In genomic region chr11:114255289-114255688, GRCh38 we compare ENCODE assay signal across 32 cellular contexts. TPM values are rescaled to one million over a fixed set of nuclear protein-coding genes. Genes with fewer than 3 reads are reported as not detected.
"Had no signal": no experiment of that assay in that cellular context is flagged by ENCODE, and none has a peak within 500 bp of the region (broad histone marks: within the 10 kb centered on the region; RNA-seq: fewer than 3 reads in every experiment).

No MANE protein-coding gene starts in this region.

- H3K9me3 ChIP-seq: body of pancreas, colonic mucosa, esophagus squamous epithelium, ovary, sigmoid colon, SK-N-SH, stomach, tibial artery, upper lobe of right lung had no signal

- H3K36me3 Mint-ChIP-seq: activated naive CD4-positive, alpha-beta T cell treated with anti-CD3 and anti-CD28 coated beads, Interleukin-2, amount 50 U/mL, for 24 hours; mesothelial cell of epicardium; stimulated activated memory B cell treated with anti-CD40 and anti-IgM and Interleukin-4, amounts not matched to agents 10 μg/mL and 1 μg/mL and 100 μg/mL, for 72 hours had no signal

- H3K9ac ChIP-seq: SK-N-SH had no signal

- H3K36me3 ChIP-seq: colonic mucosa, ovary had no signal

- H3K79me2 ChIP-seq: hepatocyte had no signal

- ATAC-seq: activated CD8-positive, alpha-beta T cell treated with anti-CD3 and anti-CD28 coated beads for 36 hours; activated T-cell treated with anti-CD3 and anti-CD28 coated beads, Interleukin-2, amount 50 U/mL, for 4 hours; activated T-helper 17 cell treated with anti-CD3 and anti-CD28 coated beads, Interleukin-2, amount 50 U/mL, for 72 hours; body of pancreas; left ventricle myocardium superior; naive thymus-derived CD4-positive, alpha-beta T cell; stimulated activated memory B cell treated with anti-CD40 and anti-IgM and Interleukin-4, amounts not matched to agents 10 μg/mL and 1 μg/mL and 100 μg/mL, for 72 hours; upper lobe of right lung had no signal

- H3K9me3 Mint-ChIP-seq: activated B cell treated with CpG ODN at 0.5 μM for 24 hours; activated CD8-positive, alpha-beta T cell treated with anti-CD3 and anti-CD28 coated beads for 36 hours; activated naive CD4-positive, alpha-beta T cell treated with anti-CD3 and anti-CD28 coated beads, Interleukin-2, amount 50 U/mL, for 24 hours; activated T-cell treated with anti-CD3 and anti-CD28 coated beads, Interleukin-2, amount 50 U/mL, for 4 hours; activated T-helper 17 cell treated with anti-CD3 and anti-CD28 coated beads, Interleukin-2, amount 50 U/mL, for 72 hours; mesothelial cell of epicardium; stimulated activated memory B cell treated with anti-CD40 and anti-IgM and Interleukin-4, amounts not matched to agents 10 μg/mL and 1 μg/mL and 100 μg/mL, for 72 hours had no signal

- H3K4me2 ChIP-seq: hepatocyte, SK-N-SH had no signal

- H3K27ac Mint-ChIP-seq: activated B cell treated with CpG ODN at 0.5 μM for 24 hours; activated CD8-positive, alpha-beta T cell treated with anti-CD3 and anti-CD28 coated beads for 36 hours; activated naive CD4-positive, alpha-beta T cell treated with anti-CD3 and anti-CD28 coated beads, Interleukin-2, amount 50 U/mL, for 24 hours; activated T-helper 17 cell treated with anti-CD3 and anti-CD28 coated beads, Interleukin-2, amount 50 U/mL, for 72 hours; mesothelial cell of epicardium; progenitor cell of endocrine pancreas; stimulated activated memory B cell treated with anti-CD40 and anti-IgM and Interleukin-4, amounts not matched to agents 10 μg/mL and 1 μg/mL and 100 μg/mL, for 72 hours had no signal

- DNase-seq: activated B cell treated with CpG ODN at 0.5 μM for 24 hours; activated CD4-positive, alpha-beta T cell treated with anti-CD3 and anti-CD28 coated beads, Interleukin-2, amount 50 U/mL, for 1 hour; activated CD8-positive, alpha-beta T cell treated with anti-CD3 and anti-CD28 coated beads for 36 hours; activated T-cell treated with anti-CD3 and anti-CD28 coated beads, Interleukin-2, amount 50 U/mL, for 4 hours; anterior cingulate cortex; body of pancreas; cerebellar nuclear complex; colonic mucosa; effector CD8-positive, alpha-beta T cell; esophagus squamous epithelium; foreskin melanocyte; islet precursor cell; left ventricle myocardium superior; naive thymus-derived CD4-positive, alpha-beta T cell; ovary; retina; sigmoid colon; SK-N-SH; small intestine; stimulated activated CD4-positive, alpha-beta T cell treated with anti-CD3 and anti-CD28 coated beads, Interleukin-4, amount 100 ng/mL, for 24 hours; stomach; T-helper 2 cell; tibial artery; upper lobe of right lung had no signal

- H3K4me3 Mint-ChIP-seq: activated B cell treated with CpG ODN at 0.5 μM for 24 hours; activated CD8-positive, alpha-beta T cell treated with anti-CD3 and anti-CD28 coated beads for 36 hours; activated naive CD4-positive, alpha-beta T cell treated with anti-CD3 and anti-CD28 coated beads, Interleukin-2, amount 50 U/mL, for 24 hours; activated T-cell treated with anti-CD3 and anti-CD28 coated beads, Interleukin-2, amount 50 U/mL, for 4 hours; activated T-helper 17 cell treated with anti-CD3 and anti-CD28 coated beads, Interleukin-2, amount 50 U/mL, for 72 hours; mesothelial cell of epicardium; naive thymus-derived CD4-positive, alpha-beta T cell; stimulated activated memory B cell treated with anti-CD40 and anti-IgM and Interleukin-4, amounts not matched to agents 10 μg/mL and 1 μg/mL and 100 μg/mL, for 72 hours had no signal

- H3K4me1 ChIP-seq: colonic mucosa had no signal

- H3K27me3 Mint-ChIP-seq: activated CD8-positive, alpha-beta T cell treated with anti-CD3 and anti-CD28 coated beads for 36 hours; activated naive CD4-positive, alpha-beta T cell treated with anti-CD3 and anti-CD28 coated beads, Interleukin-2, amount 50 U/mL, for 24 hours; activated T-helper 17 cell treated with anti-CD3 and anti-CD28 coated beads, Interleukin-2, amount 50 U/mL, for 72 hours; progenitor cell of endocrine pancreas; stimulated activated memory B cell treated with anti-CD40 and anti-IgM and Interleukin-4, amounts not matched to agents 10 μg/mL and 1 μg/mL and 100 μg/mL, for 72 hours had no signal

- H3K27me3 ChIP-seq: body of pancreas, colonic mucosa, hepatocyte, ovary, sigmoid colon, stomach, tibial artery, upper lobe of right lung had no signal

- H3K4me3 ChIP-seq: body of pancreas, colonic mucosa, esophagus squamous epithelium, hepatocyte, ovary, sigmoid colon, stomach, tibial artery, upper lobe of right lung had no signal

- H2AFZ ChIP-seq: hepatocyte had no signal

- H3K27ac ChIP-seq: body of pancreas, colonic mucosa, epithelial cell of prostate, hepatocyte, ovary, upper lobe of right lung had no signal

- FAIRE-seq: endometrium, small intestine had no signal

RNA-seq across cellular contexts. Expression of gene NNMT, which starts 40.9 kb away (rescaled TPM):
- total RNA-seq: activated B cell treated with CpG ODN at 0.5 μM for 24 hours; activated CD8-positive, alpha-beta T cell treated with anti-CD3 and anti-CD28 coated beads for 36 hours; activated T-helper 17 cell treated with anti-CD3 and anti-CD28 coated beads, Interleukin-2, amount 50 U/mL, for 72 hours; naive thymus-derived CD4-positive, alpha-beta T cell had no signal
- polyA plus RNA-seq: naive thymus-derived CD4-positive, alpha-beta T cell had no signal
